Comparison of ENCODE assay signal across 8 cellular contexts in the genomic region with DNA sequence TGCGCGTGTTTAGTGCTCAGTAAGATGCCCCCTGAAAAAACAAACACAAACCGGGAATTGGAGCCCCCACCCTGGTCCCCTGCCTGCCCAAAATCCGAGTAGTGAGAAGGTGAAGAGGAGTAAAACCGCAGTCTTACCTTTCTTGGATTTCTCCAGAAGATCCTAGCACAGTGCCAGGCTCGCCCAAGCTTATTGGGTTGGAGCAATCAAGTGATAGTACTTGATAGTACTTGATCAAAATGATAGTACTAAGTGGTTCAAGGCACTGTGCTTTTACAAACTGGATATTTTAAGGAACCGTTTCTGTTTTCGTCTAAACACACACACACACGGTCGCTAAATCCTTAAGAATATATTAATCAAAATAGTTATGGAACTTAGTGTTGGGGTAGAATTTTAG. TPM values are rescaled to one million over a fixed set of nuclear protein-coding genes. Genes with fewer than 3 reads are reported as not detected.
A peak's percentile ranks its signal among the peaks of the same experiment; 100 is the strongest.
DNase-seq lines count a peak whose midpoint lies in the region; ATAC-seq and TF ChIP-seq lines count a peak whose summit lies in the region.

No MANE protein-coding gene starts in this region.

- peaks cover 21% of the 10 kb centered on the region for H3K36me3 Mint-ChIP-seq in activated T-helper 1 cell treated with anti-CD3 and anti-CD28 coated beads, Interleukin-12 subunit alpha, Interleukin-12 subunit beta, Interleukin-2, Interleukin-4 antibody, amounts not matched to agents 30 ng/mL and 10 ng/mL and 1 ng/mL, durations not matched to agents 14 hours and 24 hours and 36 hours (ENCODE audit: low read depth)

- peak overlapping the region; percentile 92 to 96 (median 95) for H3K27ac ChIP-seq in spleen

- in situ Hi-C loops in HAP-1 (cut with MboI; ENCODE audit: low sequenced_read_pairs), result loop anchor here (25.0 kb wide), 1 partner anchor 317 kb away; no protein-coding TSS in a partner anchor

- intact Hi-C loops in activated T-helper 1 cell treated with anti-CD3 and anti-CD28 coated beads, Interleukin-12 subunit alpha, Interleukin-12 subunit beta, Interleukin-2, Interleukin-4 antibody, amounts not matched to agents 30 ng/mL and 10 ng/mL and 1 ng/mL, durations not matched to agents 14 hours and 24 hours and 36 hours (cut with micrococcal nuclease), result loop anchor here (1.0 to 10.0 kb wide), 2 partner anchors 136 to 425 kb away; a partner anchor contains a TSS
- intact Hi-C loops in spleen (cut with DNase I; ENCODE audit: low total_unique reads), result no loop called here

- ATAC-seq in HG02973 (IDR thresholded peaks at IDR 0.05; ENCODE audit: unreplicated experiment), result no peak
- ATAC-seq in GM19463 (IDR thresholded peaks at IDR 0.05; ENCODE audit: unreplicated experiment), result no peak
- no peak for ATAC-seq in GM21360 (IDR thresholded peaks at IDR 0.05; ENCODE audit: unreplicated experiment)
- ATAC-seq in HG02610 (IDR thresholded peaks at IDR 0.05; ENCODE audit: unreplicated experiment), result no peak

- peaks cover 10% of the 10 kb centered on the region for H3K27me3 ChIP-seq in HAP-1 (ENCODE audit: low read depth)
- H3K27me3 ChIP-seq in iPS-15b (ENCODE audit: control insufficient read depth, insufficient read depth, low read length), result peaks cover 18% of the 10 kb centered on the region
- no peaks in the 10 kb centered on the region for H3K27me3 ChIP-seq in spleen (replicated peaks in 1 of 7)

- no peak for DNase-seq in HAP-1 (ENCODE audit: low spot score in 2 of 2)
- DNase-seq in activated T-helper 1 cell treated with anti-CD3 and anti-CD28 coated beads, Interleukin-12 subunit alpha, Interleukin-12 subunit beta, Interleukin-2, Interleukin-4 antibody, amounts not matched to agents 30 ng/mL and 10 ng/mL and 1 ng/mL, durations not matched to agents 14 hours and 24 hours and 36 hours (ENCODE audit: low spot score), result no peak
- DNase-seq in spleen, result no peak

- peaks cover 22% of the 10 kb centered on the region for H3K4me1 ChIP-seq in HAP-1
- peaks cover 15% of the 10 kb centered on the region for H3K4me1 ChIP-seq in iPS-15b (ENCODE audit: control insufficient read depth, insufficient read depth, low read length)
- peaks cover 70 to 100% (median 90%) of the 10 kb centered on the region in 6 donors for H3K4me1 ChIP-seq in spleen

- peaks cover 3% of the 10 kb centered on the region for H3K9me3 Mint-ChIP-seq in activated T-helper 1 cell treated with anti-CD3 and anti-CD28 coated beads, Interleukin-12 subunit alpha, Interleukin-12 subunit beta, Interleukin-2, Interleukin-4 antibody, amounts not matched to agents 30 ng/mL and 10 ng/mL and 1 ng/mL, durations not matched to agents 14 hours and 24 hours and 36 hours

- peak overlapping the region; percentile 93 for H3K27ac Mint-ChIP-seq in activated T-helper 1 cell treated with anti-CD3 and anti-CD28 coated beads, Interleukin-12 subunit alpha, Interleukin-12 subunit beta, Interleukin-2, Interleukin-4 antibody, amounts not matched to agents 30 ng/mL and 10 ng/mL and 1 ng/mL, durations not matched to agents 14 hours and 24 hours and 36 hours

- TF ChIP-seq CTCF in spleen (IDR thresholded peaks at IDR 0.05 in 8 of 11, conservative IDR thresholded peaks at IDR 0.05 in 3 of 11), result peak in 1 of 11 experiments; percentile 2

- TF ChIP-seq POLR2A in spleen (IDR thresholded peaks at IDR 0.05), result no peak

- peak overlapping the region; percentile 80 for H3K4me3 Mint-ChIP-seq in activated T-helper 1 cell treated with anti-CD3 and anti-CD28 coated beads, Interleukin-12 subunit alpha, Interleukin-12 subunit beta, Interleukin-2, Interleukin-4 antibody, amounts not matched to agents 30 ng/mL and 10 ng/mL and 1 ng/mL, durations not matched to agents 14 hours and 24 hours and 36 hours

- H3K27me3 Mint-ChIP-seq in activated T-helper 1 cell treated with anti-CD3 and anti-CD28 coated beads, Interleukin-12 subunit alpha, Interleukin-12 subunit beta, Interleukin-2, Interleukin-4 antibody, amounts not matched to agents 30 ng/mL and 10 ng/mL and 1 ng/mL, durations not matched to agents 14 hours and 24 hours and 36 hours (ENCODE audit: insufficient read depth), result no peaks in the 10 kb centered on the region

- no peaks in the 10 kb centered on the region; the same call in 1 of the 2 replicates for H3K9me3 ChIP-seq in HAP-1
- H3K9me3 ChIP-seq in iPS-15b (ENCODE audit: control insufficient read depth, insufficient read depth, low read length), result no peaks in the 10 kb centered on the region
- H3K9me3 ChIP-seq in spleen, result no peaks in the 10 kb centered on the region

- H3K4me1 Mint-ChIP-seq in activated T-helper 1 cell treated with anti-CD3 and anti-CD28 coated beads, Interleukin-12 subunit alpha, Interleukin-12 subunit beta, Interleukin-2, Interleukin-4 antibody, amounts not matched to agents 30 ng/mL and 10 ng/mL and 1 ng/mL, durations not matched to agents 14 hours and 24 hours and 36 hours (ENCODE audit: low read depth), result peaks cover 87% of the 10 kb centered on the region

- WGBS in spleen, 5 donors, result 47 to 57% (median 51%) methylated on average over 10 of the region's 10 CpGs

- peak overlapping the region; percentile 37 for H3K4me3 ChIP-seq in HAP-1
- H3K4me3 ChIP-seq in iPS-15b (ENCODE audit: low read depth, low read length), result peak overlapping the region; percentile 60
- peak overlapping the region; percentile 54 to 82 (median 69) for H3K4me3 ChIP-seq in spleen

- no peak overlapping the region for H3K9ac ChIP-seq in iPS-15b (ENCODE audit: low read depth, low read length)

- H3K36me3 ChIP-seq in HAP-1 (replicated peaks) (0 out of 2 replicates have a peak, but pooled peaks cover 2% of the 10 kb centered on the region), iPS-15b (ENCODE audit: control insufficient read depth, insufficient read depth, low read length) (no peaks in the 10 kb centered on the region), spleen (no peaks in the 10 kb centered on the region)

RNA-seq across cellular contexts. Expression of a gene that starts 2.8 kb away (rescaled TPM):
- 136 and 138 TPM in 2 replicates for total RNA-seq in activated T-helper 1 cell treated with anti-CD3 and anti-CD28 coated beads, Interleukin-12 subunit alpha, Interleukin-12 subunit beta, Interleukin-2, Interleukin-4 antibody, amounts not matched to agents 30 ng/mL and 10 ng/mL and 1 ng/mL, durations not matched to agents 14 hours and 24 hours and 36 hours
- 10 to 100 TPM; 11.9 to 29.2 (median 22.4) TPM for total RNA-seq in spleen
- 10 to 100 TPM in 2 of 3 donors, 1 to 10 TPM in 1; 8.6 to 13.0 (median 10.2) TPM for polyA plus RNA-seq in spleen

RNA-seq across cellular contexts. Expression of a gene that starts 52.4 kb away (rescaled TPM):
- total RNA-seq in activated T-helper 1 cell treated with anti-CD3 and anti-CD28 coated beads, Interleukin-12 subunit alpha, Interleukin-12 subunit beta, Interleukin-2, Interleukin-4 antibody, amounts not matched to agents 30 ng/mL and 10 ng/mL and 1 ng/mL, durations not matched to agents 14 hours and 24 hours and 36 hours, result 134 and 142 TPM in 2 replicates
- 10 to 100 TPM; 33.4 to 53.0 (median 40.5) TPM for total RNA-seq in spleen
- 10 to 100 TPM; 12.6 to 29.4 (median 27.7) TPM for polyA plus RNA-seq in spleen
